ENCODE assay signal across 17 cellular contexts in the genomic region with DNA sequence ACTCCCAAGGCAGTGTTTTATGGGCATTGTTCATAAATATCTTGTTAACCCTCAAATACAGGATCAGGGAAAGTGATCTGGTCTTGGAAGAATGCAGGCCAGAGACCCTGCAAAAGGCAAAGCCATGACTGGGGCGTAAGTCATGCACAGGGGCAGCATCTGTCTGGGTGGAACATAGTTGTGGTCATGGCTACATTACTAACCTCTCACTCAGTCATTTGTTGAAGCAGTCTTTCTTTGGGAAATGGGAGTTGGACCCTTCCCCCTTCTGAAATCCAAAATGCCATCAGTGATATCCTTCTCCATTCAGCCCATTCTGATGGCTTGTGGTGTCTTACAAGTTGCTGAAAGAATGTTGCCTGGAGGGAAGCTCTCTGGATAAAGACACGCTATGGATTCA.
DNase-seq lines count a peak whose midpoint lies in the region; ATAC-seq, FAIRE-seq and TF ChIP-seq lines count a peak whose summit lies in the region.
"Had no signal": no experiment of that assay in that cellular context is flagged by ENCODE, and none has a peak within 500 bp of the region (broad histone marks: within the 10 kb centered on the region; RNA-seq: fewer than 3 reads in every experiment).

No MANE protein-coding gene starts in this region.

- TF ChIP-seq EP300 in HepG2 (IDR thresholded peaks at IDR 0.05; ENCODE audit: low read depth in 2 of 2, low read length in 2 of 2) = no peak
- no peak for TF ChIP-seq EP300 in HepG2 (CRISPR knock-in tag; IDR thresholded peaks at IDR 0.05; ENCODE audit: borderline replicate concordance)

- H3K4me2 ChIP-seq in HepG2 (ENCODE audit: low read depth, low read length) = no peak overlapping the region

- WGBS in HepG2 (ENCODE audit: low lambda C conversion rate) = 46% methylated on average over 2 of the region's 2 CpGs
- 36% methylated on average over 1 of the region's 2 CpGs for WGBS in right lobe of liver (ENCODE audit: insufficient coverage, low coverage, low lambda C conversion rate, missing lambda C conversion rate)

- POLR2A ChIA-PET in HepG2 (lab: Yijun Ruan, JAX) = no interaction called here

- H3K27ac ChIP-seq in HepG2 (ENCODE audit: extremely low read length, insufficient read depth, low read length) (no peak overlapping the region), right lobe of liver (peak overlapping the region in 1 of 3 donors; percentile 59)
- H3K27ac ChIP-seq: SK-N-MC had no signal

- H3K4me1 ChIP-seq in HepG2 (ENCODE audit: insufficient read depth, low read length) (peaks cover 21% of the 10 kb centered on the region; the same call in 1 of the 2 replicates), right lobe of liver (peaks cover 0 to 35% (median 17%) of the 10 kb centered on the region in 4 donors)

- in situ Hi-C loops in HepG2 (cut with HindIII; ENCODE audit: extremely low pct_ligation_motif_present, low pct_unique_long_range_greater_than_20kb) = no loop called here

- peak; percentile 21; the same call in 1 of the 3 replicates for ATAC-seq in HepG2
- no peak for ATAC-seq in right lobe of liver
- no peak for ATAC-seq in GM21825 (IDR thresholded peaks at IDR 0.05; ENCODE audit: unreplicated experiment)
- ATAC-seq: HCT116 had no signal

- intact Hi-C loops in HepG2 (cut with micrococcal nuclease; ENCODE audit: unreplicated experiment) = loop anchor here (5.0 kb wide), 1 partner anchor 421 kb away; no protein-coding TSS in a partner anchor
- intact Hi-C loops in right lobe of liver (cut with DNase I) = no loop called here

- no peak overlapping the region for H3K9ac ChIP-seq in HepG2 (ENCODE audit: insufficient read depth, low read depth, low read length)

- no peak for FAIRE-seq in HepG2 (lab: Jason Lieb, UNC)
- FAIRE-seq: G401.6 had no signal

- TF ChIP-seq CTCF in HepG2 (CRISPR knock-in tag; IDR thresholded peaks at IDR 0.05) = no peak
- TF ChIP-seq CTCF in right lobe of liver (IDR thresholded peaks at IDR 0.05) = no peak

- H2AFZ ChIP-seq in HepG2 (ENCODE audit: low read length) = no peak overlapping the region

- H3K4me3 ChIP-seq in HepG2 (replicated peaks in 1 of 3; ENCODE audit: insufficient read depth in 1 of 3, low read depth in 2 of 3, low read length in 3 of 3) = no peak overlapping the region
- H3K4me3 ChIP-seq in right lobe of liver = no peak overlapping the region
- H3K4me3 ChIP-seq: SK-N-MC had no signal

- BruUV-seq in HepG2 (replicated peaks; lab: Mats Ljungman, UMichigan) = no TSS peak

- H3K79me2 ChIP-seq in HepG2 (ENCODE audit: insufficient read depth, low read length) = no peaks in the 10 kb centered on the region

- no peaks in the 10 kb centered on the region for H4K20me1 ChIP-seq in HepG2 (ENCODE audit: insufficient read depth, low read length)

- H3K27me3 ChIP-seq in HepG2 (ENCODE audit: control insufficient read depth in 1 of 2, insufficient read depth in 2 of 2, low read length in 2 of 2) (no peaks in the 10 kb centered on the region), right lobe of liver (no peaks in the 10 kb centered on the region)

- H3K9me3 ChIP-seq in HepG2 (ENCODE audit: low read length) (peaks cover 21% of the 10 kb centered on the region), right lobe of liver (no peaks in the 10 kb centered on the region)

- TF ChIP-seq POLR2A in HepG2 (IDR thresholded peaks at IDR 0.05; ENCODE audit: insufficient read depth in 1 of 2, low read depth in 2 of 2, low read length in 2 of 2) (no peak), right lobe of liver (IDR thresholded peaks at IDR 0.05) (no peak)

- no peaks in the 10 kb centered on the region for H3K36me3 ChIP-seq in HepG2 (replicated peaks in 1 of 2; ENCODE audit: control insufficient read depth in 1 of 2, insufficient read depth in 2 of 2, low read length in 2 of 2)
- H3K36me3 ChIP-seq in right lobe of liver = no peaks in the 10 kb centered on the region

- TF ChIP-seq RAD21 in HepG2 (CRISPR knock-in tag; IDR thresholded peaks at IDR 0.05) = no peak

- CTCF ChIA-PET in HepG2 (lab: Yijun Ruan, JAX; ENCODE audit: low intra/inter-chr PET ratio, low total read pairs) = no interaction called here

- DNase-seq in HepG2 (ENCODE audit: low spot score) = no peak
- no peak for DNase-seq in right lobe of liver
- DNase-seq in amniotic epithelial cell (ENCODE audit: low read depth) = peak; percentile 100
- DNase-seq in hepatic stellate cell (ENCODE audit: low spot score) = peak; percentile 76
- DNase-seq in DMS153 treated with DMSO at 0.1 percent for 48 hours (lab: John Stamatoyannopoulos, UW; ENCODE audit: unreplicated experiment) = no peak
- DNase-seq in anterior cingulate cortex (lab: John Stamatoyannopoulos, UW) = no peak
- DNase-seq in activated CD4-positive, alpha-beta T cell treated with anti-CD3 and anti-CD28 coated beads for 4 hours = no peak
- DNase-seq: 8988T; activated CD4-positive, alpha-beta T cell treated with anti-CD3 and anti-CD28 coated beads, Interleukin-2, amount 10 ng/mL, durations not matched to agents 7 days and 5 days; cortex of kidney; hippocampal formation; MM.1S; NCI-H510A had no signal

TF ChIP-seq in HepG2, 621 proteins besides CTCF, POLR2A, EP300 and RAD21:
- TF ChIP-seq KDM5B (CRISPR knock-in tag; IDR thresholded peaks at IDR 0.05; ENCODE audit: borderline replicate concordance) (no peak), ETV6 (CRISPR knock-in tag; conservative IDR thresholded peaks at IDR 0.05) (no peak), ZNF317 (CRISPR knock-in tag; IDR thresholded peaks at IDR 0.05) (no peak), KLF12 (CRISPR knock-in tag; IDR thresholded peaks at IDR 0.05; ENCODE audit: borderline replicate concordance) (no peak), ZNF256 (CRISPR knock-in tag; conservative IDR thresholded peaks at IDR 0.05) (no peak), ZNF224 (CRISPR knock-in tag; IDR thresholded peaks at IDR 0.05) (no peak), NCOR1 (IDR thresholded peaks at IDR 0.05; ENCODE audit: borderline replicate concordance, low read length) (no peak), DR1 (CRISPR knock-in tag; IDR thresholded peaks at IDR 0.05) (no peak), ARID2 (CRISPR knock-in tag; IDR thresholded peaks at IDR 0.05; ENCODE audit: borderline replicate concordance) (no peak), NONO (IDR thresholded peaks at IDR 0.05) (no peak), NONO (CRISPR knock-in tag; conservative IDR thresholded peaks at IDR 0.05) (no peak)
- TF ChIP-seq, protein P1, sequence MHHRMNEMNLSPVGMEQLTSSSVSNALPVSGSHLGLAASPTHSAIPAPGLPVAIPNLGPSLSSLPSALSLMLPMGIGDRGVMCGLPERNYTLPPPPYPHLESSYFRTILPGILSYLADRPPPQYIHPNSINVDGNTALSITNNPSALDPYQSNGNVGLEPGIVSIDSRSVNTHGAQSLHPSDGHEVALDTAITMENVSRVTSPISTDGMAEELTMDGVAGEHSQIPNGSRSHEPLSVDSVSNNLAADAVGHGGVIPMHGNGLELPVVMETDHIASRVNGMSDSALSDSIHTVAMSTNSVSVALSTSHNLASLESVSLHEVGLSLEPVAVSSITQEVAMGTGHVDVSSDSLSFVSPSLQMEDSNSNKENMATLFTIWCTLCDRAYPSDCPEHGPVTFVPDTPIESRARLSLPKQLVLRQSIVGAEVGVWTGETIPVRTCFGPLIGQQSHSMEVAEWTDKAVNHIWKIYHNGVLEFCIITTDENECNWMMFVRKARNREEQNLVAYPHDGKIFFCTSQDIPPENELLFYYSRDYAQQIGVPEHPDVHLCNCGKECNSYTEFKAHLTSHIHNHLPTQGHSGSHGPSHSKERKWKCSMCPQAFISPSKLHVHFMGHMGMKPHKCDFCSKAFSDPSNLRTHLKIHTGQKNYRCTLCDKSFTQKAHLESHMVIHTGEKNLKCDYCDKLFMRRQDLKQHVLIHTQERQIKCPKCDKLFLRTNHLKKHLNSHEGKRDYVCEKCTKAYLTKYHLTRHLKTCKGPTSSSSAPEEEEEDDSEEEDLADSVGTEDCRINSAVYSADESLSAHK (CRISPR knock-in tag; IDR thresholded peaks at IDR 0.05; ENCODE audit: borderline replicate concordance) = no peak

Comparison
In these comparisons a context has a peak if more than half of its experiments do, and no peak if none do; other contexts are left out.
1. DNase-seq: peak in amniotic epithelial cell (single experiment) and hepatic stellate cell (single experiment); none in HepG2 (single experiment), right lobe of liver (0 of 3), DMS153 treated with DMSO at 0.1 percent for 48 hours (single experiment), anterior cingulate cortex (0 of 58) and activated CD4-positive, alpha-beta T cell treated with anti-CD3 and anti-CD28 coated beads for 4 hours (0 of 2).